ENCODE assay signal across 8 cellular contexts in the genomic region with DNA sequence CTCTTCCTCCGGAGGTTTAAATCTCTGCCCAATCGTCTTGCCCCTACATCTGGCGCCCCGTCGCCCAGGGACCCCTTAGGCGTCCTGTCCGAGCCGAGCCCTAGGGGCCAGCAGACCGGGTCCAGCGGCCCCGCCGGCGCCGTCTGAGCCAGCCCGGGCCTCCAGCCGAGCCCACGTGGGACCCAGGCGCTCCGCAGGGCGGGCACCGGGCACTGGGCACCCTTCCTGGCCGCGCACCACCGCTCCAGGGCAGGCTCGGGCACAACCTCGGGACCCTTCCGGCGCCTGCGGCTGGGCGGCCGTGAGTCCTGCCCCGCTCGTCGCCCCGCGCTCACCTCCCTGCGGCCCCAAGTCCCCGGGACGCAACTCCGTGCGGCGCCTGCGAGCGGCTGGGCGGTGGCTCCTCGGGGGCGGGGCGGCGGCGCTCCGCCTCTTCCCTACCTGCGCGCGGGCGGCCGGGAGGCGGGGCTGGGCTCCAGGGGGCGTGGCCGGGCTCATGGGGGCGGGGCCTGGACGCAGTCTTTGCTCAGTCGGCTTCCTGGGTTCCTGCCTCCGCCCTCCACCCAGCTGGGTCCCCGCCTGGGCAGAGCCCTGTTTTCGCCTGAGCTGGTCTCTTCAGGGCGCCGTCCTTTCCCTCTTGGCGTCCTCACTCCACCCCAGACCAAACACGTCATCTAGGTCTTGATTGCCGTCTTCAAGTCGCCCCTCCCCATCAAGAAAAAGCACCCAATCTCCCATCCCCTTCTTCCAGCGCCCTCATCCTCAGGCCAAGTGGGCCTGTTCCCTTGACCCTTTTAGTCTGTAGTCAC. TPM values are rescaled to one million over a fixed set of nuclear protein-coding genes. Genes with fewer than 3 reads are reported as not detected.
A peak's percentile ranks its signal among the peaks of the same experiment; 100 is the strongest.
DNase-seq lines count a peak whose midpoint lies in the region; ATAC-seq, FAIRE-seq and TF ChIP-seq lines count a peak whose summit lies in the region.

A gene (minus strand): TSS at position 406 of the 809 bp plus-strand sequence. CDS start 19,899 bp downstream, outside the sequence.

- peak; percentile 48 for DNase-seq in NCI-H2081 treated with DMSO at 0.1 percent for 48 hours (lab: John Stamatoyannopoulos, UW)
- DNase-seq in UCSD-AML1 (lab: John Stamatoyannopoulos, UW; ENCODE audit: unreplicated experiment) = peak; percentile 89
- DNase-seq in K562 (ENCODE audit: extremely low read depth in 1 of 4, low spot score in 3 of 4) = peak; percentile 89 to 98 (median 98)
- DNase-seq in iPS DF 6.9 (ENCODE audit: low read depth, low spot score) = no peak
- DNase-seq in skeletal muscle cell (ENCODE audit: low read depth) = no peak

- in situ Hi-C loops in K562 (cut with MboI) = no loop called here

- POLR2A ChIA-PET in K562 (lab: Yijun Ruan, JAX) = interaction anchor here (0.6 to 1.5 kb wide), 4 partner anchors 8 to 461 kb away, joined by 3 to 7 read pairs (median 3); no protein-coding TSS in a partner anchor

- no peak for TF ChIP-seq EP300 in K562 (IDR thresholded peaks at IDR 0.05; ENCODE audit: low read length)

- peaks cover 4% of the 10 kb centered on the region for H3K9me1 ChIP-seq in K562 (ENCODE audit: control insufficient read depth, insufficient read depth, low read length)

- no peaks in the 10 kb centered on the region for H4K20me1 ChIP-seq in K562 (replicated peaks; ENCODE audit: control insufficient read depth, insufficient read depth, low read length)

- peak within 1 kb of the TSS; percentile 50 to 94 for H3K9ac ChIP-seq in K562 (ENCODE audit: insufficient read depth in 1 of 2, low read depth in 2 of 2, low read length in 2 of 2)

- intact Hi-C loops in K562 (cut with micrococcal nuclease) = no loop called here

- TF ChIP-seq POLR2A in GM18505 (IDR thresholded peaks at IDR 0.05; ENCODE audit: borderline replicate concordance, extremely low read depth, insufficient read depth, insufficient read length) (peak; percentile 88), K562 (conservative IDR thresholded peaks at IDR 0.05) (peak; percentile 56)

- no peaks in the 10 kb centered on the region for H3K79me2 ChIP-seq in K562 (ENCODE audit: control insufficient read depth, insufficient read depth, low read length)

- TF ChIP-seq RAD21 in K562 (CRISPR knock-in tag; conservative IDR thresholded peaks at IDR 0.05 in 1 of 2, IDR thresholded peaks at IDR 0.05 in 1 of 2) = no peak

- H3K4me3 ChIP-seq in K562 (peak within 1 kb of the TSS; percentile 71), iPS DF 6.9 (ENCODE audit: low read length) (peak within 1 kb of the TSS; percentile 54), skeletal muscle cell (ENCODE audit: low read depth, low read length) (peak within 1 kb of the TSS; percentile 58)

- WGBS in K562 (ENCODE audit: insufficient coverage, low coverage, missing lambda C conversion rate) = 2% methylated on average over 47 of the region's 72 CpGs
- no CpG with 5 or more reads among the region's 72 CpGs for WGBS in iPS DF 6.9 (ENCODE audit: insufficient coverage, insufficient read length)

- CTCF ChIA-PET in K562 (lab: Yijun Ruan, JAX; ENCODE audit: low intra/inter-chr PET ratio) = interaction anchor here (0.9 kb wide), 1 partner anchor 41 kb away, joined by 4 read pairs; no protein-coding TSS in a partner anchor

- no peak for TF ChIP-seq CTCF in K562 (IDR thresholded peaks at IDR 0.05 in 2 of 3, conservative IDR thresholded peaks at IDR 0.05 in 1 of 3; ENCODE audit: insufficient read depth in 2 of 3, low read depth in 1 of 3, low read length in 3 of 3)

- FAIRE-seq in K562 (lab: Jason Lieb, UNC) = peak; percentile 67

- BruUV-seq in K562 (replicated peaks; lab: Mats Ljungman, UMichigan) = TSS peak; percentile 66

- ATAC-seq in GM18505 (IDR thresholded peaks at IDR 0.05; ENCODE audit: unreplicated experiment) (peak; percentile 68), HG02885 (IDR thresholded peaks at IDR 0.05; ENCODE audit: poor library complexity, unreplicated experiment) (peak; percentile 85), K562 (peak; percentile 97), HG03378 (IDR thresholded peaks at IDR 0.05; ENCODE audit: unreplicated experiment) (no peak)

- H3K36me3 ChIP-seq in K562 (ENCODE audit: control insufficient read depth, insufficient read depth, low read length) (no peaks in the 10 kb centered on the region), iPS DF 6.9 (ENCODE audit: control insufficient read depth, insufficient read depth, low read length) (no peaks in the 10 kb centered on the region)

- H2AFZ ChIP-seq in K562 (ENCODE audit: low read depth, low read length) = peak within 1 kb of the TSS; percentile 95

- no peaks in the 10 kb centered on the region for H3K27me3 ChIP-seq in K562 (ENCODE audit: control insufficient read depth in 2 of 2, insufficient read depth in 2 of 2, low read length in 2 of 2)
- H3K27me3 ChIP-seq in iPS DF 6.9 (ENCODE audit: control insufficient read depth, insufficient read depth, low read length) = no peaks in the 10 kb centered on the region

- H3K4me1 ChIP-seq in K562 (replicated peaks in 1 of 2; ENCODE audit: control insufficient read depth in 2 of 2, insufficient read depth in 2 of 2, low read length in 2 of 2) = peaks cover 16 to 35% of the 10 kb centered on the region in 2 experiments; a peak in 4 of 5 replicates
- H3K4me1 ChIP-seq in iPS DF 6.9 (ENCODE audit: control insufficient read depth, insufficient read depth, low read length) = peaks cover 11% of the 10 kb centered on the region

- H3K27ac ChIP-seq in K562 (ENCODE audit: extremely low read depth, low read depth, low read length) (peak within 1 kb of the TSS; percentile 38; the same call in 1 of the 3 replicates), iPS DF 6.9 (ENCODE audit: low read length) (no peak within 1 kb of the TSS)

- peak within 1 kb of the TSS; percentile 82 for H3K4me2 ChIP-seq in K562 (ENCODE audit: insufficient read depth, low read length)

- H3K9me3 ChIP-seq in K562 (replicated peaks; ENCODE audit: control insufficient read depth, insufficient read depth, low read depth, low read length) (no peaks in the 10 kb centered on the region), iPS DF 6.9 (ENCODE audit: control insufficient read depth, insufficient read depth, low read length) (no peaks in the 10 kb centered on the region)

TF ChIP-seq in K562, 482 proteins besides CTCF, POLR2A, EP300 and RAD21 (continues in another document):
- TF ChIP-seq ZNF696 (CRISPR knock-in tag; conservative IDR thresholded peaks at IDR 0.05) (no peak), ZNF224 (CRISPR knock-in tag; IDR thresholded peaks at IDR 0.05) (no peak)
- TF ChIP-seq, protein P1, sequence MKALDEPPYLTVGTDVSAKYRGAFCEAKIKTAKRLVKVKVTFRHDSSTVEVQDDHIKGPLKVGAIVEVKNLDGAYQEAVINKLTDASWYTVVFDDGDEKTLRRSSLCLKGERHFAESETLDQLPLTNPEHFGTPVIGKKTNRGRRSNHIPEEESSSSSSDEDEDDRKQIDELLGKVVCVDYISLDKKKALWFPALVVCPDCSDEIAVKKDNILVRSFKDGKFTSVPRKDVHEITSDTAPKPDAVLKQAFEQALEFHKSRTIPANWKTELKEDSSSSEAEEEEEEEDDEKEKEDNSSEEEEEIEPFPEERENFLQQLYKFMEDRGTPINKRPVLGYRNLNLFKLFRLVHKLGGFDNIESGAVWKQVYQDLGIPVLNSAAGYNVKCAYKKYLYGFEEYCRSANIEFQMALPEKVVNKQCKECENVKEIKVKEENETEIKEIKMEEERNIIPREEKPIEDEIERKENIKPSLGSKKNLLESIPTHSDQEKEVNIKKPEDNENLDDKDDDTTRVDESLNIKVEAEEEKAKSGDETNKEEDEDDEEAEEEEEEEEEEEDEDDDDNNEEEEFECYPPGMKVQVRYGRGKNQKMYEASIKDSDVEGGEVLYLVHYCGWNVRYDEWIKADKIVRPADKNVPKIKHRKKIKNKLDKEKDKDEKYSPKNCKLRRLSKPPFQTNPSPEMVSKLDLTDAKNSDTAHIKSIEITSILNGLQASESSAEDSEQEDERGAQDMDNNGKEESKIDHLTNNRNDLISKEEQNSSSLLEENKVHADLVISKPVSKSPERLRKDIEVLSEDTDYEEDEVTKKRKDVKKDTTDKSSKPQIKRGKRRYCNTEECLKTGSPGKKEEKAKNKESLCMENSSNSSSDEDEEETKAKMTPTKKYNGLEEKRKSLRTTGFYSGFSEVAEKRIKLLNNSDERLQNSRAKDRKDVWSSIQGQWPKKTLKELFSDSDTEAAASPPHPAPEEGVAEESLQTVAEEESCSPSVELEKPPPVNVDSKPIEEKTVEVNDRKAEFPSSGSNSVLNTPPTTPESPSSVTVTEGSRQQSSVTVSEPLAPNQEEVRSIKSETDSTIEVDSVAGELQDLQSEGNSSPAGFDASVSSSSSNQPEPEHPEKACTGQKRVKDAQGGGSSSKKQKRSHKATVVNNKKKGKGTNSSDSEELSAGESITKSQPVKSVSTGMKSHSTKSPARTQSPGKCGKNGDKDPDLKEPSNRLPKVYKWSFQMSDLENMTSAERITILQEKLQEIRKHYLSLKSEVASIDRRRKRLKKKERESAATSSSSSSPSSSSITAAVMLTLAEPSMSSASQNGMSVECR (CRISPR knock-in tag; IDR thresholded peaks at IDR 0.05) = peak; percentile 82; the same call in 1 of the 2 replicates
- TF ChIP-seq, protein P2, sequence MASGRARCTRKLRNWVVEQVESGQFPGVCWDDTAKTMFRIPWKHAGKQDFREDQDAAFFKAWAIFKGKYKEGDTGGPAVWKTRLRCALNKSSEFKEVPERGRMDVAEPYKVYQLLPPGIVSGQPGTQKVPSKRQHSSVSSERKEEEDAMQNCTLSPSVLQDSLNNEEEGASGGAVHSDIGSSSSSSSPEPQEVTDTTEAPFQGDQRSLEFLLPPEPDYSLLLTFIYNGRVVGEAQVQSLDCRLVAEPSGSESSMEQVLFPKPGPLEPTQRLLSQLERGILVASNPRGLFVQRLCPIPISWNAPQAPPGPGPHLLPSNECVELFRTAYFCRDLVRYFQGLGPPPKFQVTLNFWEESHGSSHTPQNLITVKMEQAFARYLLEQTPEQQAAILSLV (tag; IDR thresholded peaks at IDR 0.05) = no peak

RNA-seq across cellular contexts. Expression of the gene that starts here (rescaled TPM):
- 5.1 and 22.6 TPM in 2 replicates for total RNA-seq in K562 (2011; cell fraction: chromatin; rRNA removed; ENCODE audit: low replicate concordance)
- 12.2 and 15.7 TPM in 2 replicates for total RNA-seq in K562 (2011; cell fraction: nucleolus; rRNA removed)
- total RNA-seq in K562 (2011; cell fraction: nucleoplasm; rRNA removed) = 4.0 and 6.5 TPM in 2 replicates
- total RNA-seq in K562 (2014; rRNA removed) (1.5 and 4.0 TPM in 2 replicates), K562 (2014; rRNA removed; fragmentation: Illumina TruSeq; extraction: Trizol) (0.19 and 0.47 TPM in 2 replicates), K562 (2015; rRNA removed; fragmentation: Illumina TruSeq; extraction: Trizol) (0.65 and 0.75 TPM in 2 replicates), K562 (2021) (2.3 and 2.8 TPM in 2 replicates)
- polyA plus RNA-seq in K562 (2011; rRNA removed) (1.1 and 3.1 TPM in 2 replicates), K562 (2014; fragmentation: Illumina TruSeq; extraction: Trizol) (1.3 and 1.6 TPM in 2 replicates), K562 (2014; fragmentation: Nextera tagmentation; extraction: Ambion mirVana) (under 1 TPM; 0.04 to 0.06 TPM), K562 (2014; rRNA removed) (1.5 and 1.6 TPM in 2 replicates)
- 1.7 and 6.2 TPM in 2 replicates for polyA plus RNA-seq in K562 (2011; cell fraction: cytosol; rRNA removed)
- 8.1 and 13.7 TPM in 2 replicates for polyA plus RNA-seq in K562 (2011; cell fraction: nucleus; rRNA removed)
- 1.5 and 1.7 TPM in 2 replicates for polyA plus RNA-seq in K562 (2012)
- polyA minus RNA-seq in K562 (2011; rRNA and poly(A)+ RNA removed) = 0.74 and 1.6 TPM in 2 replicates
- polyA minus RNA-seq in K562 (2011; cell fraction: cytosol; rRNA and poly(A)+ RNA removed) = 2.7 and 6.3 TPM in 2 replicates
- 4.7 and 5.3 TPM in 2 replicates for polyA minus RNA-seq in K562 (2011; cell fraction: nucleus; rRNA and poly(A)+ RNA removed)

Comparison
In these comparisons a context has a peak if more than half of its experiments do, and no peak if none do; other contexts are left out.
1. DNase-seq: peak in NCI-H2081 treated with DMSO at 0.1 percent for 48 hours (single experiment), UCSD-AML1 (single experiment) and K562 (4 of 4); none in iPS DF 6.9 (single experiment) and skeletal muscle cell (single experiment).
2. Peak in every context shown above with its lines, with median percentiles within 50 percentile points of each other: H3K4me3 ChIP-seq.